ENCODE assay signal across 7 cellular contexts in genomic region chr12:49201595-49202295, GRCh38. TPM values are rescaled to one million over a fixed set of nuclear protein-coding genes. Genes with fewer than 3 reads are reported as not detected.
DNase-seq lines count a peak whose midpoint lies in the region; ATAC-seq and TF ChIP-seq lines count a peak whose summit lies in the region.

No MANE protein-coding gene starts in this region.

- H2BK120ac ChIP-seq in H9 (ENCODE audit: low read depth, low read length, poor library complexity, severe bottlenecking), result peak overlapping the region; percentile 100

- H3K27ac ChIP-seq in H9 (ENCODE audit: insufficient read length, low read depth, low read length) (no peak overlapping the region), breast epithelium (peak overlapping the region; percentile 86), tibial artery (peak overlapping the region; percentile 65 to 70)

- DNase-seq in H9 (peak; percentile 51), NCI-H2196 (lab: John Stamatoyannopoulos, UW; ENCODE audit: unreplicated experiment) (peak; percentile 83), breast epithelium (ENCODE audit: low spot score in 2 of 2) (peak in 1 of 2 donors; percentile 40), left lobe of liver (ENCODE audit: low spot score) (peak; percentile 34), tibial artery (peak in 1 of 2 donors; percentile 28), posterior cingulate gyrus (no peak), AG08395 (ENCODE audit: low spot score) (no peak)

- H3K27me3 ChIP-seq in H9 (ENCODE audit: insufficient read depth, low read length) (no peaks in the 10 kb centered on the region), breast epithelium (no peaks in the 10 kb centered on the region), tibial artery (no peaks in the 10 kb centered on the region)

- no peaks in the 10 kb centered on the region for H3K36me3 Mint-ChIP-seq in H9 (ENCODE audit: insufficient read depth in 1 of 3, low read depth in 3 of 3)

- no peaks in the 10 kb centered on the region for H3K27me3 Mint-ChIP-seq in H9 (ENCODE audit: low read depth)

- no peak overlapping the region for H3K9ac ChIP-seq in H9 (ENCODE audit: extremely low read depth, insufficient read length, low read length)

- H3K79me2 ChIP-seq in H9 (ENCODE audit: insufficient read depth, low read length), result no peaks in the 10 kb centered on the region

- H2BK15ac ChIP-seq in H9 (ENCODE audit: low read depth, low read length), result no peak overlapping the region

- H3K4me1 ChIP-seq in H9 (ENCODE audit: insufficient read depth, low read length) (no peaks in the 10 kb centered on the region; the same call in 1 of the 2 replicates), breast epithelium (peaks cover 0 to 9% of the 10 kb centered on the region in 2 donors), tibial artery (peaks cover 0 to 20% (median 15%) of the 10 kb centered on the region in 4 donors)

- peak overlapping the region; percentile 81; the same call in 1 of the 2 replicates for H3K14ac ChIP-seq in H9 (ENCODE audit: insufficient read depth, low read length)

- no peak overlapping the region for H4K5ac ChIP-seq in H9 (ENCODE audit: insufficient read length, low read depth, low read length)

- peak overlapping the region; percentile 71; the same call in 1 of the 2 replicates for H3K4ac ChIP-seq in H9 (ENCODE audit: low read depth, low read length)

- peak overlapping the region in 1 of 2 experiments; percentile 5; a peak in 1 of 5 replicates for H3K4me3 Mint-ChIP-seq in H9

- H4K91ac ChIP-seq in H9 (ENCODE audit: insufficient read length, low read depth, low read length), result no peak overlapping the region

- H2BK12ac ChIP-seq in H9 (ENCODE audit: insufficient read length, low read depth, low read length), result no peak overlapping the region

- no peak overlapping the region for H3K23ac ChIP-seq in H9 (ENCODE audit: insufficient read length, low read depth, low read length)

- H4K20me1 ChIP-seq in H9 (ENCODE audit: control insufficient read depth, insufficient read depth, insufficient read length), result no peaks in the 10 kb centered on the region

- H3K23me2 ChIP-seq in H9 (ENCODE audit: insufficient read length, low read depth, low read length, poor library complexity, severe bottlenecking), result no peaks in the 10 kb centered on the region

- peak overlapping the region; percentile 69 for H3K18ac ChIP-seq in H9 (ENCODE audit: insufficient read length, low read depth, low read length)

- no peak overlapping the region for H2AK5ac ChIP-seq in H9 (ENCODE audit: insufficient read length, low read length)

- H3K4me3 ChIP-seq in breast epithelium, result peak overlapping the region in 1 of 3 donors; percentile 0
- H3K4me3 ChIP-seq in tibial artery, result peak overlapping the region in 1 of 2 donors; percentile 21

- no peak overlapping the region for H3K4me2 ChIP-seq in H9 (ENCODE audit: insufficient read depth, insufficient read length, low read length)

- H3K9me3 Mint-ChIP-seq in H9, result no peaks in the 10 kb centered on the region

- H2AFZ ChIP-seq in H9 (ENCODE audit: low read length), result no peak overlapping the region

- H3T11ph ChIP-seq in H9 (ENCODE audit: low read length), result peak overlapping the region; percentile 94

- H2BK5ac ChIP-seq in H9 (ENCODE audit: insufficient read length, low read length), result no peak overlapping the region

- H3K79me1 ChIP-seq in H9 (ENCODE audit: insufficient read depth, low read depth, low read length, poor library complexity, severe bottlenecking), result no peaks in the 10 kb centered on the region

- TF ChIP-seq POLR2A in breast epithelium (IDR thresholded peaks at IDR 0.05), result no peak

- intact Hi-C loops in breast epithelium (cut with DNase I; ENCODE audit: low total_unique reads) (no loop called here), tibial artery (cut with DNase I; ENCODE audit: low total_unique reads) (loop anchor here (5.0 kb wide), 1 partner anchor 69 kb away; the partner anchor contains the start of gene TUBA1B), posterior cingulate gyrus (cut with DNase I) (no loop called here)

- H3K9me3 ChIP-seq in H9 (ENCODE audit: control insufficient read depth, low read depth, low read length) (no peaks in the 10 kb centered on the region), breast epithelium (no peaks in the 10 kb centered on the region), tibial artery (no peaks in the 10 kb centered on the region)

- no peak for ATAC-seq in left lobe of liver

- H4K8ac ChIP-seq in H9 (replicated peaks; ENCODE audit: insufficient read length, low read depth, low read length), result no peak overlapping the region

- H2BK20ac ChIP-seq in H9 (ENCODE audit: low read depth, low read length, poor library complexity, severe bottlenecking), result peak overlapping the region; percentile 60

- H3K56ac ChIP-seq in H9 (ENCODE audit: insufficient read length, low read depth, low read length), result no peak overlapping the region

- peaks cover 25 to 37% of the 10 kb centered on the region in 2 experiments for H3K4me1 Mint-ChIP-seq in H9

- H3K36me3 ChIP-seq in breast epithelium, result no peaks in the 10 kb centered on the region
- no peaks in the 10 kb centered on the region for H3K36me3 ChIP-seq in tibial artery

- peak overlapping the region in 2 of 3 experiments; percentile 1 to 66; a peak in 4 of 7 replicates for H3K27ac Mint-ChIP-seq in H9

- TF ChIP-seq CTCF in H9 (conservative IDR thresholded peaks at IDR 0.05), result no peak
- no peak for TF ChIP-seq CTCF in breast epithelium (IDR thresholded peaks at IDR 0.05)
- no peak for TF ChIP-seq CTCF in tibial artery (IDR thresholded peaks at IDR 0.05)

- WGBS in H9 (ENCODE audit: extremely low coverage, insufficient read length, low lambda C conversion rate), result no CpG with 5 or more reads among the region's 4 CpGs

RNA-seq across cellular contexts. Expression of gene TUBA1A, which starts 12.9 kb away (rescaled TPM):
- total RNA-seq in H9 (2021) (148 and 149 TPM in 2 replicates), breast epithelium (100 to 1,000 TPM; 133 to 215 (median 150) TPM), left lobe of liver (4.8 TPM)

Comparison
In these comparisons a context has a peak if more than half of its experiments do, and no peak if none do; other contexts are left out.
1. DNase-seq: peak in H9 (single experiment), NCI-H2196 (single experiment) and left lobe of liver (single experiment); none in posterior cingulate gyrus (0 of 10) and AG08395 (single experiment).
2. RNA of gene TUBA1A, which starts 12.9 kb away (total RNA-seq): 133 to 215 TPM in breast epithelium and 148 to 149 TPM in H9; 4.8 TPM in left lobe of liver (single experiment); every median in the first group is over 10 times any median in the second.